In genomic region chr3:42718338-42718737, GRCh38 we compare ENCODE assay signal across 27 cellular contexts. TPM values are rescaled to one million over a fixed set of nuclear protein-coding genes. Genes with fewer than 3 reads are reported as not detected.
"Had no signal": no experiment of that assay in that cellular context is flagged by ENCODE, and none has a peak within 500 bp of the region (broad histone marks: within the 10 kb centered on the region; RNA-seq: fewer than 3 reads in every experiment).

No MANE protein-coding gene starts in this region.

- DNase-seq: Kasumi-1, MM.1S, NCI-H1092, NCI-H1105 treated with DMSO at 0.1 percent for 48 hours, NCI-H1417 treated with DMSO at 0.1 percent for 48 hours, NCI-H146, NCI-H1694 treated with DMSO at 0.1 percent for 48 hours, NCI-H1930, NCI-H2081, NCI-H2107, NCI-H226, NCI-H446, NCI-H510A, NCI-H524 treated with DMSO at 0.1 percent for 48 hours, NCI-H69, NCI-H774, PC-3, SHP77 treated with DMSO at 0.1 percent for 48 hours, SJCRH30 had no signal

- H3K36me3 ChIP-seq: SJCRH30 had no signal

- H3K4me2 ChIP-seq: KMS-11 had no signal

- H3K36me3 Mint-ChIP-seq: IgD-negative memory B cell had no signal

- ATAC-seq: K562, Panc1, PC-3, SK-N-SH treated with all-trans-retinoic acid at 6 μM for 48 hours had no signal

- H3K4me3 Mint-ChIP-seq: IgD-negative memory B cell had no signal

- H3K9ac ChIP-seq: KMS-11 had no signal

- H3K4me3 ChIP-seq: K562, SJCRH30 had no signal

- H3K27ac Mint-ChIP-seq: IgD-negative memory B cell had no signal

- H3K27ac ChIP-seq: KMS-11, RWPE1, SJCRH30 had no signal

- H3K9me3 ChIP-seq: SJCRH30 had no signal

- H3K4me1 ChIP-seq: SJCRH30 had no signal

- H3K27me3 ChIP-seq: SJCRH30 had no signal

RNA-seq across cellular contexts. Expression of gene HHATL, which starts 15.7 kb away (rescaled TPM):
- total RNA-seq: K562, M059J, OCI-LY7, PC-3, SJCRH30 had no signal

RNA-seq across cellular contexts. Expression of gene KLHL40, which starts 33.0 kb away (rescaled TPM):
- total RNA-seq: K562, M059J, OCI-LY7, PC-3 had no signal
